18 cellular contexts compared by ENCODE assay signal in genomic region chr1:150420560-150421265, GRCh38. TPM values are rescaled to one million over a fixed set of nuclear protein-coding genes. Genes with fewer than 3 reads are reported as not detected.
A peak's percentile ranks its signal among the peaks of the same experiment; 100 is the strongest.
DNase-seq lines count a peak whose midpoint lies in the region; ATAC-seq and TF ChIP-seq lines count a peak whose summit lies in the region.
"Had no signal": no experiment of that assay in that cellular context is flagged by ENCODE, and none has a peak within 500 bp of the region (broad histone marks: within the 10 kb centered on the region; RNA-seq: fewer than 3 reads in every experiment).

No MANE protein-coding gene starts in this region.

- H3K36me3 ChIP-seq in A673 (ENCODE audit: insufficient read depth, low read length, poor library complexity, severe bottlenecking) (peaks cover 15% of the 10 kb centered on the region), GM23248 (ENCODE audit: low read depth) (peaks cover 4% of the 10 kb centered on the region; the same call in 1 of the 2 replicates), adipocyte (ENCODE audit: control insufficient read depth, insufficient read depth, low read length, severe bottlenecking) (peaks cover 8% of the 10 kb centered on the region), Peyer's patch (peaks cover 0 to 17% (median 0%) of the 10 kb centered on the region in 3 donors)

- no peaks in the 10 kb centered on the region for H3K9me3 ChIP-seq in A673 (ENCODE audit: low read depth, low read length, poor library complexity, severe bottlenecking)
- H3K9me3 ChIP-seq in GM23248 (ENCODE audit: low read depth), result no peaks in the 10 kb centered on the region
- H3K9me3 ChIP-seq in adipocyte (ENCODE audit: control insufficient read depth, low read length), result no peaks in the 10 kb centered on the region
- H3K9me3 ChIP-seq in Peyer's patch, result no peaks in the 10 kb centered on the region
- H3K9me3 ChIP-seq: BLaER1 had no signal

- H3K36me3 Mint-ChIP-seq in activated naive CD4-positive, alpha-beta T cell treated with anti-CD3 and anti-CD28 coated beads for 36 hours (ENCODE audit: low read depth), result peaks cover 19% of the 10 kb centered on the region

- H3K4me1 Mint-ChIP-seq in activated naive CD4-positive, alpha-beta T cell treated with anti-CD3 and anti-CD28 coated beads for 36 hours (ENCODE audit: low read depth), result peaks cover 19% of the 10 kb centered on the region

- no peaks in the 10 kb centered on the region for H3K4me1 ChIP-seq in A673 (ENCODE audit: insufficient read depth, low read length, poor library complexity, severe bottlenecking)
- no peaks in the 10 kb centered on the region for H3K4me1 ChIP-seq in GM23248 (ENCODE audit: insufficient read depth)
- H3K4me1 ChIP-seq in adipocyte (ENCODE audit: control insufficient read depth, insufficient read depth, low read length), result peaks cover 8% of the 10 kb centered on the region
- H3K4me1 ChIP-seq in Peyer's patch, result no peaks in the 10 kb centered on the region
- H3K4me1 ChIP-seq: BLaER1 had no signal

- POLR2A ChIA-PET in A673 (lab: Charles Lee; ENCODE audit: low non-redundant PET), result interaction anchor here (0.6 kb wide), 1 partner anchor 501 kb away, joined by 9 read pairs; no protein-coding TSS in a partner anchor

- no peaks in the 10 kb centered on the region for H3K9me2 ChIP-seq in GM23248 (ENCODE audit: insufficient read depth)

- H2AFZ ChIP-seq in GM23248, result no peak overlapping the region

- no peak overlapping the region for H3K4me3 Mint-ChIP-seq in activated naive CD4-positive, alpha-beta T cell treated with anti-CD3 and anti-CD28 coated beads for 36 hours
- H3K4me3 Mint-ChIP-seq: stimulated activated naive B cell treated with anti-CD40 and anti-IgM and Interleukin-4, amounts not matched to agents 10 μg/mL and 1 μg/mL and 100 μg/mL, for 72 hours; T-helper 1 cell treated with Interleukin-12 subunit alpha and Interleukin-12 subunit beta and Interleukin-4 antibody, amounts not matched to agents 30 μg/mL and 1 μg/mL, for 36 hours had no signal

- WGBS in GM23248 (ENCODE audit: low coverage in 1 of 2, low lambda C conversion rate in 2 of 2, missing lambda C conversion rate in 2 of 2), 2 experiments, result 90% methylated on average over 5 of the region's 5 CpGs

- H3K9ac ChIP-seq in GM23248 (no peak overlapping the region), adipocyte (ENCODE audit: low read length) (no peak overlapping the region)
- H3K9ac ChIP-seq: BLaER1 had no signal

- TF ChIP-seq CTCF in A673 (conservative IDR thresholded peaks at IDR 0.05; ENCODE audit: low read depth, low read length) (no peak), Peyer's patch (IDR thresholded peaks at IDR 0.05) (no peak)

- no peak for ATAC-seq in GM18517 (IDR thresholded peaks at IDR 0.05; ENCODE audit: unreplicated experiment)
- ATAC-seq in HG02884 (IDR thresholded peaks at IDR 0.05; ENCODE audit: unreplicated experiment), result no peak
- ATAC-seq: stimulated activated naive B cell treated with anti-CD40 and anti-IgM and Interleukin-4, amounts not matched to agents 10 μg/mL and 1 μg/mL and 100 μg/mL, for 72 hours had no signal

- no peaks in the 10 kb centered on the region for H3K9me3 Mint-ChIP-seq in activated naive CD4-positive, alpha-beta T cell treated with anti-CD3 and anti-CD28 coated beads for 36 hours
- H3K9me3 Mint-ChIP-seq: stimulated activated naive B cell treated with anti-CD40 and anti-IgM and Interleukin-4, amounts not matched to agents 10 μg/mL and 1 μg/mL and 100 μg/mL, for 72 hours; T-helper 1 cell treated with Interleukin-12 subunit alpha and Interleukin-12 subunit beta and Interleukin-4 antibody, amounts not matched to agents 30 μg/mL and 1 μg/mL, for 36 hours had no signal

- H3K27ac ChIP-seq in A673 (ENCODE audit: low read depth, low read length, poor library complexity, severe bottlenecking) (no peak overlapping the region), GM23248 (no peak overlapping the region), Peyer's patch (no peak overlapping the region)
- H3K27ac ChIP-seq: BLaER1 had no signal

- CTCF ChIA-PET in A673 (lab: Charles Lee), result no interaction called here
- CTCF ChIA-PET in activated naive CD4-positive, alpha-beta T cell treated with anti-CD3 and anti-CD28 coated beads for 36 hours (lab: Charles Lee), result interaction anchor here (0.9 kb wide), 1 partner anchor 128 kb away, joined by 3 read pairs; the partner anchor contains the start of gene ADAMTSL4

- H3F3A ChIP-seq in GM23248 (ENCODE audit: insufficient read depth), result no peaks in the 10 kb centered on the region

- in situ Hi-C loops in GM23248 (cut with MboI), result no loop called here

- H3K79me2 ChIP-seq in GM23248 (ENCODE audit: insufficient read depth), result peaks cover 60% of the 10 kb centered on the region

- DNase-seq in A673 (ENCODE audit: low spot score) (peak; percentile 25), GM23248 (peak; percentile 20), adipocyte (ENCODE audit: low read depth) (peak; percentile 49), globus pallidus (ENCODE audit: low spot score) (peak; percentile 74), Peyer's patch (no peak)
- DNase-seq in activated naive CD4-positive, alpha-beta T cell treated with anti-CD3 and anti-CD28 coated beads for 36 hours, result no peak
- DNase-seq: activated CD4-positive, alpha-beta T cell treated with anti-CD3 and anti-CD28 coated beads, Interleukin-2, amount 50 U/mL, for 4 hours; activated effector memory CD4-positive, alpha-beta T cell treated with Interleukin-2 at 50 U/mL for 16 hours; GDM1; HCEC 1CT; mesendoderm; NCI-H1694 treated with DMSO at 0.1 percent for 48 hours; stimulated activated CD4-positive, alpha-beta T cell treated with anti-CD3 and anti-CD28 coated beads, Interleukin-2, amount 100 ng/mL, for 48 hours; stimulated activated naive B cell treated with anti-CD40 and anti-IgM and Interleukin-4, amounts not matched to agents 10 μg/mL and 1 μg/mL and 100 μg/mL, for 72 hours had no signal

- no peak for TF ChIP-seq POLR2A in Peyer's patch (IDR thresholded peaks at IDR 0.05)

- H3K4me3 ChIP-seq in A673 (ENCODE audit: low read depth, low read length, poor library complexity, severe bottlenecking) (no peak overlapping the region), GM23248 (no peak overlapping the region), adipocyte (ENCODE audit: low read length) (no peak overlapping the region), Peyer's patch (no peak overlapping the region)
- H3K4me3 ChIP-seq: BLaER1 had no signal

- H3K27me3 ChIP-seq in A673 (replicated peaks; ENCODE audit: insufficient read depth, low read depth, low read length, poor library complexity), result no peaks in the 10 kb centered on the region
- no peaks in the 10 kb centered on the region for H3K27me3 ChIP-seq in GM23248 (replicated peaks; ENCODE audit: insufficient read depth)
- no peaks in the 10 kb centered on the region for H3K27me3 ChIP-seq in adipocyte (replicated peaks; ENCODE audit: control insufficient read depth, insufficient read depth, low read length)
- H3K27me3 ChIP-seq in Peyer's patch, result no peaks in the 10 kb centered on the region
- H3K27me3 ChIP-seq: BLaER1 had no signal

- intact Hi-C loops in A673 (cut with micrococcal nuclease; ENCODE audit: unreplicated experiment), result no loop called here
- intact Hi-C loops in activated naive CD4-positive, alpha-beta T cell treated with anti-CD3 and anti-CD28 coated beads for 36 hours (cut with micrococcal nuclease), result loop anchor here (5.0 kb wide), 1 partner anchor 33 kb away; no protein-coding TSS in a partner anchor

- BruUV-seq in A673 (replicated peaks; lab: Mats Ljungman, UMichigan), result no TSS peak

- H4K20me1 ChIP-seq in GM23248 (ENCODE audit: insufficient read depth), result no peaks in the 10 kb centered on the region

- H3K27me3 Mint-ChIP-seq in activated naive CD4-positive, alpha-beta T cell treated with anti-CD3 and anti-CD28 coated beads for 36 hours (ENCODE audit: low read depth), result no peaks in the 10 kb centered on the region
- H3K27me3 Mint-ChIP-seq: stimulated activated naive B cell treated with anti-CD40 and anti-IgM and Interleukin-4, amounts not matched to agents 10 μg/mL and 1 μg/mL and 100 μg/mL, for 72 hours had no signal

- no peak overlapping the region for H3K27ac Mint-ChIP-seq in activated naive CD4-positive, alpha-beta T cell treated with anti-CD3 and anti-CD28 coated beads for 36 hours
- H3K27ac Mint-ChIP-seq: stimulated activated naive B cell treated with anti-CD40 and anti-IgM and Interleukin-4, amounts not matched to agents 10 μg/mL and 1 μg/mL and 100 μg/mL, for 72 hours; T-helper 1 cell treated with Interleukin-12 subunit alpha and Interleukin-12 subunit beta and Interleukin-4 antibody, amounts not matched to agents 30 μg/mL and 1 μg/mL, for 36 hours had no signal

- H3K4me2 ChIP-seq in GM23248 (ENCODE audit: unreplicated experiment), result no peak overlapping the region
- H3K4me2 ChIP-seq: BLaER1 had no signal

RNA-seq across cellular contexts. Expression of gene RPRD2, which starts 56.8 kb away (rescaled TPM):
- 44.5 and 46.6 TPM in 2 replicates for total RNA-seq in A673 (2021)
- total RNA-seq in GM23248 (2014; rRNA removed; shearing (Covaris generic)), result 7.6 and 7.8 TPM in 2 replicates
- polyA plus RNA-seq in GM23248 (2016; fragmentation: Nextera tagmentation; extraction: Ambion mirVana), result 16.5 and 17.0 TPM in 2 replicates
- total RNA-seq in Peyer's patch, result 10 to 100 TPM; 21.5 to 44.6 (median 28.2) TPM
- 10 to 100 TPM; 20.9 to 22.9 TPM for total RNA-seq in activated naive CD4-positive, alpha-beta T cell treated with anti-CD3 and anti-CD28 coated beads for 36 hours

Comparison
In these comparisons a context has a peak if more than half of its experiments do, and no peak if none do; other contexts are left out.
1. DNase-seq: peak in A673 (single experiment), GM23248 (single experiment), adipocyte (single experiment) and globus pallidus (single experiment); none in Peyer's patch (0 of 3) and activated naive CD4-positive, alpha-beta T cell treated with anti-CD3 and anti-CD28 coated beads for 36 hours (single experiment).